8 cellular contexts compared by ENCODE assay signal in the genomic region with DNA sequence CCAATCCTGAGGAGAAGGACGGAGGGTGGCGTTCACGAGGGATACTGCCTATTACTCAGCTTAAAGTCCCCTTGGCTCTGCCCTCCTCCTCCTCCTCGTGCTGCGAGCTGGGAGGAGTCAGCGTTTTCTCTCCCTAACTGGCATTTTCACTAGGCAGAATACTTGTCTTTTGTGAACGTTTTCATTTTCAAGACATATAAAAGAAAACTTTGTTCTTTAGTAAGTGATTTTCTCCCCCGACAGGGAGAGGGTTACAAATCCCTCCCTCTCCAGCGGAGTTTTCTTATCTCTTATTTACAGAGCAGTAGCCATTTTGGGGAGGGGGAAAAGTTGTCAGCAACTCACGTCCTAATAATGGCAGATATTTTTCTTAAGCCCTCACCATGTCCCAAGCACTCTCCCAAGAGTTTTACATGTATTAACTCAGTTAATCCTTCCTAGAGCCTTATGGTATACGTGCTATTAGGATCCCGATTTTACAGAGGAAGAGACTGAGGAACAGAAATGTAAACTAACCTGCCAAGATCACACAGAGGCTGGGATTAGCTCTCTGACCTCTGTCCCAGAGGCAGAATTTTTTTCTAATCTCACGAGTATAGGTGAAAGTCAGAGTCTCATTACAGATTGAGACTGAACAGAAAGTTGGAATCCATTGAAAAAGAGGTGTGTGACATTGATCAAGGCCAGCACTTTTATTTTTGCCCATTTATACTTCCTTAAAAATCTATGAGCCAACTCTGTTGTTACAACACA. TPM values are rescaled to one million over a fixed set of nuclear protein-coding genes. Genes with fewer than 3 reads are reported as not detected.
DNase-seq lines count a peak whose midpoint lies in the region; ATAC-seq and TF ChIP-seq lines count a peak whose summit lies in the region.

No MANE protein-coding gene starts in this region.

- POLR2A ChIA-PET in T-cell (lab: Charles Lee) = interaction anchor here (0.6 to 1.0 kb wide), 6 partner anchors 14 to 71 kb away, joined by 3 to 7 read pairs (median 4); no protein-coding TSS in a partner anchor

- H3K4me1 ChIP-seq in mammary epithelial cell (ENCODE audit: insufficient read depth, low read length) = peaks cover 26% of the 10 kb centered on the region

- peak; percentile 70 to 80 for DNase-seq in AML-193 (lab: John Stamatoyannopoulos, UW)
- peak in 6 of 34 experiments; percentile 16 to 25 (median 20) for DNase-seq in T-cell
- DNase-seq in mammary epithelial cell = peak; percentile 69
- DNase-seq in inferior parietal cortex (ENCODE audit: extremely low spot score) = peak; percentile 61
- no peak for DNase-seq in skeletal muscle cell (ENCODE audit: low read depth)

- H3K79me2 ChIP-seq in mammary epithelial cell (ENCODE audit: insufficient read depth, low read length) = no peaks in the 10 kb centered on the region

- H4K20me1 ChIP-seq in mammary epithelial cell (ENCODE audit: insufficient read depth, low read length) = no peaks in the 10 kb centered on the region

- BruUV-seq in mammary epithelial cell (replicated peaks; lab: Mats Ljungman, UMichigan) = TSS peak; percentile 68

- ATAC-seq in T-cell (replicated peaks in 1 of 4) = peak; percentile 73 to 80 (median 78)
- ATAC-seq in HG02938 (IDR thresholded peaks at IDR 0.05; ENCODE audit: unreplicated experiment) = no peak

- dilution Hi-C loops in mammary epithelial cell (cut with HindIII; ENCODE audit: low sequenced_read_pairs) = no loop called here

- H3K9ac ChIP-seq in mammary epithelial cell (ENCODE audit: insufficient read depth, low read length) = peak overlapping the region; percentile 75

- H2AFZ ChIP-seq in mammary epithelial cell (ENCODE audit: low read depth, low read length) = peak overlapping the region; percentile 84

- no peak for TF ChIP-seq EP300 in Ishikawa (IDR thresholded peaks at IDR 0.05; ENCODE audit: borderline replicate concordance)

- no peaks in the 10 kb centered on the region for H3K27me3 Mint-ChIP-seq in T-cell

- WGBS in mammary epithelial cell (ENCODE audit: low coverage, missing lambda C conversion rate) = 9% methylated on average over 13 of the region's 13 CpGs

- H3K36me3 Mint-ChIP-seq in T-cell = no peaks in the 10 kb centered on the region

- H3K4me2 ChIP-seq in mammary epithelial cell (ENCODE audit: insufficient read depth, low read depth, low read length) = peak overlapping the region; percentile 47

- in situ Hi-C loops in mammary epithelial cell (cut with MboI; ENCODE audit: low sequenced_read_pairs in 2 of 2) = no loop called here

- no peaks in the 10 kb centered on the region for H3K36me3 ChIP-seq in mammary epithelial cell (ENCODE audit: insufficient read depth, low read length)

- H3K4me3 ChIP-seq in mammary epithelial cell (replicated peaks in 1 of 3; ENCODE audit: insufficient read depth in 1 of 3, low read depth in 2 of 3, low read length in 3 of 3) = peak overlapping the region in 1 of 3 experiments; percentile 14
- peak overlapping the region; percentile 12 for H3K4me3 ChIP-seq in skeletal muscle cell (ENCODE audit: low read depth, low read length)

- peak overlapping the region; percentile 93 to 96 for H3K27ac Mint-ChIP-seq in T-cell

- peaks cover 40 to 48% (median 42%) of the 10 kb centered on the region in 3 donors for H3K4me1 Mint-ChIP-seq in T-cell

- peak overlapping the region; percentile 84 for H3K27ac ChIP-seq in mammary epithelial cell (ENCODE audit: insufficient read depth, low read depth, low read length)

- no peak for TF ChIP-seq RAD21 in Ishikawa (IDR thresholded peaks at IDR 0.05; ENCODE audit: low read depth)

- no peak for TF ChIP-seq CTCF in mammary epithelial cell (conservative IDR thresholded peaks at IDR 0.05 in 1 of 2, IDR thresholded peaks at IDR 0.05 in 1 of 2; ENCODE audit: extremely low read depth in 1 of 2, insufficient read depth in 1 of 2, low read depth in 1 of 2, low read length in 2 of 2)

- CTCF ChIA-PET in T-cell (lab: Charles Lee) = interaction anchor here in 1 of 2 donors (0.6 to 0.9 kb wide), 5 partner anchors 8 to 341 kb away, joined by 3 to 5 read pairs (median 3); no protein-coding TSS in a partner anchor
- CTCF ChIA-PET in mammary epithelial cell (lab: Charles Lee; ENCODE audit: low non-redundant PET) = no interaction called here

- no peaks in the 10 kb centered on the region for H3K9me3 Mint-ChIP-seq in T-cell

- intact Hi-C loops in mammary epithelial cell (cut with micrococcal nuclease) = loop anchor here (2.0 kb wide), 1 partner anchor 151 kb away; no protein-coding TSS in a partner anchor

- H3K4me3 Mint-ChIP-seq in T-cell = peak overlapping the region; percentile 75 to 82 (median 79)

- no peaks in the 10 kb centered on the region for H3K27me3 ChIP-seq in mammary epithelial cell (ENCODE audit: insufficient read depth, low read length)

- H3K9me3 ChIP-seq in mammary epithelial cell (replicated peaks; ENCODE audit: insufficient read depth, low read length) = no peaks in the 10 kb centered on the region

- peak; percentile 47 for TF ChIP-seq POLR2A in GM19193 (IDR thresholded peaks at IDR 0.05; ENCODE audit: extremely low read depth, insufficient read depth, insufficient read length)

TF ChIP-seq in Ishikawa, 13 proteins besides CTCF, POLR2A, EP300 and RAD21:
- TF ChIP-seq EGR1 (IDR thresholded peaks at IDR 0.05) (no peak), YY1 (IDR thresholded peaks at IDR 0.05; ENCODE audit: low read depth) (peak; percentile 82), TEAD4 (IDR thresholded peaks at IDR 0.05) (no peak), ZBTB7A (IDR thresholded peaks at IDR 0.05; ENCODE audit: low read depth) (no peak), TAF1 (IDR thresholded peaks at IDR 0.05; ENCODE audit: low read depth) (peak; percentile 35; the same call in 1 of the 2 replicates), NFIC (IDR thresholded peaks at IDR 0.05) (0 out of 2 replicates have a peak, but pooled peaks have one; percentile 9), CREB1 (IDR thresholded peaks at IDR 0.05; ENCODE audit: low read depth) (no peak), TCF12 (IDR thresholded peaks at IDR 0.05; ENCODE audit: low read depth) (no peak)
- TF ChIP-seq, protein P1, sequence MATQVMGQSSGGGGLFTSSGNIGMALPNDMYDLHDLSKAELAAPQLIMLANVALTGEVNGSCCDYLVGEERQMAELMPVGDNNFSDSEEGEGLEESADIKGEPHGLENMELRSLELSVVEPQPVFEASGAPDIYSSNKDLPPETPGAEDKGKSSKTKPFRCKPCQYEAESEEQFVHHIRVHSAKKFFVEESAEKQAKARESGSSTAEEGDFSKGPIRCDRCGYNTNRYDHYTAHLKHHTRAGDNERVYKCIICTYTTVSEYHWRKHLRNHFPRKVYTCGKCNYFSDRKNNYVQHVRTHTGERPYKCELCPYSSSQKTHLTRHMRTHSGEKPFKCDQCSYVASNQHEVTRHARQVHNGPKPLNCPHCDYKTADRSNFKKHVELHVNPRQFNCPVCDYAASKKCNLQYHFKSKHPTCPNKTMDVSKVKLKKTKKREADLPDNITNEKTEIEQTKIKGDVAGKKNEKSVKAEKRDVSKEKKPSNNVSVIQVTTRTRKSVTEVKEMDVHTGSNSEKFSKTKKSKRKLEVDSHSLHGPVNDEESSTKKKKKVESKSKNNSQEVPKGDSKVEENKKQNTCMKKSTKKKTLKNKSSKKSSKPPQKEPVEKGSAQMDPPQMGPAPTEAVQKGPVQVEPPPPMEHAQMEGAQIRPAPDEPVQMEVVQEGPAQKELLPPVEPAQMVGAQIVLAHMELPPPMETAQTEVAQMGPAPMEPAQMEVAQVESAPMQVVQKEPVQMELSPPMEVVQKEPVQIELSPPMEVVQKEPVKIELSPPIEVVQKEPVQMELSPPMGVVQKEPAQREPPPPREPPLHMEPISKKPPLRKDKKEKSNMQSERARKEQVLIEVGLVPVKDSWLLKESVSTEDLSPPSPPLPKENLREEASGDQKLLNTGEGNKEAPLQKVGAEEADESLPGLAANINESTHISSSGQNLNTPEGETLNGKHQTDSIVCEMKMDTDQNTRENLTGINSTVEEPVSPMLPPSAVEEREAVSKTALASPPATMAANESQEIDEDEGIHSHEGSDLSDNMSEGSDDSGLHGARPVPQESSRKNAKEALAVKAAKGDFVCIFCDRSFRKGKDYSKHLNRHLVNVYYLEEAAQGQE (IDR thresholded peaks at IDR 0.05; ENCODE audit: low read depth) = no peak
- TF ChIP-seq, protein P2, sequence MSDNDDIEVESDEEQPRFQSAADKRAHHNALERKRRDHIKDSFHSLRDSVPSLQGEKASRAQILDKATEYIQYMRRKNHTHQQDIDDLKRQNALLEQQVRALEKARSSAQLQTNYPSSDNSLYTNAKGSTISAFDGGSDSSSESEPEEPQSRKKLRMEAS (IDR thresholded peaks at IDR 0.05) = peak; percentile 74

RNA-seq across cellular contexts. Expression of a gene that starts 30.0 kb away (rescaled TPM):
- total RNA-seq in T-cell (10 to 100 TPM; 57.6 to 92.4 (median 87.5) TPM), mammary epithelial cell (10 to 100 TPM; 30.8 to 39.8 TPM)
- polyA plus RNA-seq in mammary epithelial cell = 8.7 TPM
- 63.7 TPM for polyA minus RNA-seq in mammary epithelial cell
